In the genomic region with DNA sequence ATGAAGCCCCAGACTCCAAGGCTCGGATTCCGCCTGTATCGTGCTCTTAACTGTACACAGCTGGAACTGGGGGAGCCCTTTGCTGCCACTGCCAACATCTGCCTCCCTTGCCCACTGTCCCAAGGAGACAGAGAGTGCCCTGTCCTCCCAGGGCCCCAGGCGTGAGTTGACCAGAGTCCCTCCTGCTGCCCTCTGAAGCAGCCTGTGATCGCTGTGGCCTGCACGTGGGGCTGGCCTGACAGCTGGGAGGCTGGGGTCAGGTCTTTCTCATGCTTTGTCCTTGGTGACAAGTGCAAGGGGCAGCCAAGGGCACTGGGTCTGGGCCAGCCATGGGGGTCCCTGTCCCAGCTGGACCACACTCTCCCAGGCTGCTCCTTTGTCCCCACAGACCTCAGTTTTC, we compare ENCODE assay signal across 1 cellular context.
TF ChIP-seq lines count a peak whose summit lies in the region.

No MANE protein-coding gene starts in this region.

TF ChIP-seq in A549, 52 proteins besides CTCF, POLR2A, EP300 and RAD21 (continued from another document):
- TF ChIP-seq HOXB5 (CRISPR knock-in tag; IDR thresholded peaks at IDR 0.05) (no peak), FOSB (CRISPR knock-in tag; IDR thresholded peaks at IDR 0.05) (no peak), FOXS1 (CRISPR knock-in tag; IDR thresholded peaks at IDR 0.05) (no peak), MAZ (IDR thresholded peaks at IDR 0.05; ENCODE audit: borderline replicate concordance, low read depth, low read length) (no peak), TP53 (CRISPR knock-in tag; IDR thresholded peaks at IDR 0.05) (no peak)
- TF ChIP-seq, protein P1, sequence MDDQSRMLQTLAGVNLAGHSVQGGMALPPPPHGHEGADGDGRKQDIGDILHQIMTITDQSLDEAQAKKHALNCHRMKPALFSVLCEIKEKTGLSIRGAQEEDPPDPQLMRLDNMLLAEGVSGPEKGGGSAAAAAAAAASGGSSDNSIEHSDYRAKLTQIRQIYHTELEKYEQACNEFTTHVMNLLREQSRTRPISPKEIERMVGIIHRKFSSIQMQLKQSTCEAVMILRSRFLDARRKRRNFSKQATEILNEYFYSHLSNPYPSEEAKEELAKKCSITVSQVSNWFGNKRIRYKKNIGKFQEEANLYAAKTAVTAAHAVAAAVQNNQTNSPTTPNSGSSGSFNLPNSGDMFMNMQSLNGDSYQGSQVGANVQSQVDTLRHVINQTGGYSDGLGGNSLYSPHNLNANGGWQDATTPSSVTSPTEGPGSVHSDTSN (IDR thresholded peaks at IDR 0.05) = no peak
